In the genomic region with DNA sequence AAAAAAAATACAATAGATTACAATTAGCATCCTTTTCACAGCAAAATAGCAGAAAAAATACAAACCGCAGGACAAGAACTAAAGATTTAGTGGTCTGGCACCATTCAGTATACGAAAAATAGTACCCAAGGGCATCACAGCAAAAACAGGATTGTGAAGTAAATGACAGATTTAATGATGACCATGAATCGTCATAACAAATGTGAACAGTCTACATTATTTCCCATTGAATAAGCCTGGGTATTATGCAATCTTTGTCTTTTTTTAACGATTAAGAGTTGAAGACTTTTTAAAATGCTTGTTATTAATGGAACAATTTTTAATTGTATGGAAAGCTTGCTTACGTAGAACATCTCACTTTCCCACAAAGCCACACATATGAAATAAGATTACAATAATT, we compare ENCODE assay signal across 28 cellular contexts.
"Had no signal": no experiment of that assay in that cellular context is flagged by ENCODE, and none has a peak within 500 bp of the region (broad histone marks: within the 10 kb centered on the region; RNA-seq: fewer than 3 reads in every experiment).

No MANE protein-coding gene starts in this region.

- H3K4me1 Mint-ChIP-seq: activated B cell treated with CpG ODN at 0.5 μM for 24 hours; memory B cell; naive thymus-derived CD8-positive, alpha-beta T cell had no signal

- H3K9me3 ChIP-seq: adrenal gland, body of pancreas, esophagus muscularis mucosa, gastrocnemius medialis, pancreas, prostate gland, suprapubic skin, tibial nerve had no signal

- H3K36me3 Mint-ChIP-seq: activated naive CD8-positive, alpha-beta T cell; memory B cell; naive thymus-derived CD8-positive, alpha-beta T cell had no signal

- H3K4me3 ChIP-seq: adrenal gland, body of pancreas, coronary artery, esophagus muscularis mucosa, gastrocnemius medialis, pancreas, prostate gland, spleen, suprapubic skin, tibial nerve had no signal

- DNase-seq: activated B cell treated with CpG ODN at 0.5 μM for 24 hours; activated effector memory CD4-positive, alpha-beta T cell treated with Interleukin-2 at 50 U/mL for 16 hours; activated naive CD4-positive, alpha-beta T cell treated with Interleukin-2 at 50 U/mL for 16 hours; activated T-cell treated with anti-CD3 and anti-CD28 coated beads for 4 hours; adrenal gland; aorta; body of pancreas; effector memory CD8-positive, alpha-beta T cell; gastrocnemius medialis; glutamatergic neuron; kidney; left colon; midbrain; naive thymus-derived CD8-positive, alpha-beta T cell; nucleus accumbens; pancreas; spleen; stimulated activated naive CD4-positive, alpha-beta T cell; T-helper 1 cell had no signal

- ATAC-seq: body of pancreas; effector memory CD8-positive, alpha-beta T cell; gastrocnemius medialis; left colon; naive thymus-derived CD8-positive, alpha-beta T cell; pancreas had no signal

- H3K9me3 Mint-ChIP-seq: activated B cell treated with CpG ODN at 0.5 μM for 24 hours; memory B cell; T-helper 2 cell treated with Interferon-gamma antibody and Interleukin-4, amounts not matched to agents 5 μg/mL and 100 μg/mL, for 36 hours had no signal

- H3K4me3 Mint-ChIP-seq: activated B cell treated with CpG ODN at 0.5 μM for 24 hours; activated naive CD8-positive, alpha-beta T cell; effector memory CD8-positive, alpha-beta T cell; memory B cell; naive thymus-derived CD8-positive, alpha-beta T cell; neural crest cell; T-helper 2 cell treated with Interferon-gamma antibody and Interleukin-4, amounts not matched to agents 5 μg/mL and 100 μg/mL, for 36 hours had no signal

- H3K36me3 ChIP-seq: adrenal gland, esophagus muscularis mucosa, gastrocnemius medialis, pancreas, prostate gland, spleen, suprapubic skin, tibial nerve had no signal

- H3K27me3 ChIP-seq: adrenal gland, body of pancreas, esophagus muscularis mucosa, gastrocnemius medialis, pancreas, spleen, suprapubic skin, tibial nerve had no signal

- H3K27me3 Mint-ChIP-seq: activated B cell treated with CpG ODN at 0.5 μM for 24 hours; activated naive CD8-positive, alpha-beta T cell; effector memory CD8-positive, alpha-beta T cell; memory B cell; naive thymus-derived CD8-positive, alpha-beta T cell had no signal

- H3K4me1 ChIP-seq: adrenal gland, body of pancreas, esophagus muscularis mucosa, gastrocnemius medialis, pancreas, prostate gland, spleen, suprapubic skin, tibial nerve had no signal

- H3K27ac Mint-ChIP-seq: activated B cell treated with CpG ODN at 0.5 μM for 24 hours; activated naive CD8-positive, alpha-beta T cell; effector memory CD8-positive, alpha-beta T cell; memory B cell; naive thymus-derived CD8-positive, alpha-beta T cell; T-helper 2 cell treated with Interferon-gamma antibody and Interleukin-4, amounts not matched to agents 5 μg/mL and 100 μg/mL, for 36 hours had no signal

- H3K27ac ChIP-seq: adrenal gland, body of pancreas, coronary artery, esophagus muscularis mucosa, gastrocnemius medialis, pancreas, prostate gland, spleen, suprapubic skin, tibial nerve had no signal
